In genomic region chr6:84768442-84769174, GRCh38 we compare ENCODE assay signal across 16 cellular contexts. TPM values are rescaled to one million over a fixed set of nuclear protein-coding genes. Genes with fewer than 3 reads are reported as not detected.
DNase-seq lines count a peak whose midpoint lies in the region; ATAC-seq, FAIRE-seq and TF ChIP-seq lines count a peak whose summit lies in the region.
"Had no signal": no experiment of that assay in that cellular context is flagged by ENCODE, and none has a peak within 500 bp of the region (broad histone marks: within the 10 kb centered on the region; RNA-seq: fewer than 3 reads in every experiment).

No MANE protein-coding gene starts in this region.

- in situ Hi-C loops in KBM-7 (cut with MboI; ENCODE audit: low pct_unique_long_range_greater_than_20kb, low sequenced_read_pairs): no loop called here
- in situ Hi-C loops in astrocyte of the spinal cord (cut with HindIII; ENCODE audit: low sequenced_read_pairs): loop anchor here (10.0 kb wide), 1 partner anchor 344 kb away; no protein-coding TSS in a partner anchor

- H3K4me1 Mint-ChIP-seq in stimulated activated naive B cell treated with anti-CD40 and anti-IgM and Interleukin-4, amounts not matched to agents 10 μg/mL and 1 μg/mL and 100 μg/mL, for 72 hours: peaks cover 11 to 20% of the 10 kb centered on the region in 2 donors

- peak overlapping the region; percentile 73 for H3K27ac Mint-ChIP-seq in stimulated activated naive B cell treated with anti-CD40 and anti-IgM and Interleukin-4, amounts not matched to agents 10 μg/mL and 1 μg/mL and 100 μg/mL, for 72 hours

- no peaks in the 10 kb centered on the region for H4K20me1 ChIP-seq in hepatocyte (ENCODE audit: insufficient read depth, poor library complexity, severe bottlenecking)

- H3K27me3 ChIP-seq in hepatocyte: peaks cover 89% of the 10 kb centered on the region
- peaks cover 9 to 57% of the 10 kb centered on the region in 2 donors for H3K27me3 ChIP-seq in small intestine (ENCODE audit: control insufficient read depth in 2 of 2, insufficient read depth in 2 of 2, low read length in 2 of 2)

- TF ChIP-seq CTCF in astrocyte of the spinal cord (IDR thresholded peaks at IDR 0.05; ENCODE audit: low read depth, low read length): no peak
- no peak for TF ChIP-seq CTCF in hepatocyte (IDR thresholded peaks at IDR 0.05; ENCODE audit: poor library complexity)
- no peak for TF ChIP-seq CTCF in omental fat pad (IDR thresholded peaks at IDR 0.05)

- ATAC-seq in stimulated activated naive B cell treated with anti-CD40 and anti-IgM and Interleukin-4, amounts not matched to agents 10 μg/mL and 1 μg/mL and 100 μg/mL, for 72 hours (replicated peaks): no peak
- no peak for ATAC-seq in GM19463 (IDR thresholded peaks at IDR 0.05; ENCODE audit: unreplicated experiment)
- no peak for ATAC-seq in omental fat pad (ENCODE audit: low FRiP score)
- ATAC-seq: gastrocnemius medialis; stimulated activated naive CD8-positive, alpha-beta T cell treated with anti-CD3 and anti-CD28 coated beads, Interleukin-15, Interleukin-2, amounts not matched to agents 100 U/mL and 50 U/mL, for 24 hours had no signal

- H3K36me3 ChIP-seq in hepatocyte (replicated peaks; ENCODE audit: insufficient read depth, low read depth) (no peaks in the 10 kb centered on the region), small intestine (ENCODE audit: control insufficient read depth in 2 of 2, insufficient read depth in 2 of 2, low read length in 2 of 2) (no peaks in the 10 kb centered on the region)
- H3K36me3 ChIP-seq: gastrocnemius medialis had no signal

- peak overlapping the region; percentile 36 for H3K4me3 ChIP-seq in astrocyte of the spinal cord (ENCODE audit: low read depth, low read length)
- no peak overlapping the region for H3K4me3 ChIP-seq in hepatocyte
- no peak overlapping the region for H3K4me3 ChIP-seq in small intestine (ENCODE audit: low read depth in 1 of 2, low read length in 2 of 2)

- H3K27me3 Mint-ChIP-seq in stimulated activated naive B cell treated with anti-CD40 and anti-IgM and Interleukin-4, amounts not matched to agents 10 μg/mL and 1 μg/mL and 100 μg/mL, for 72 hours: peaks cover 72 to 83% of the 10 kb centered on the region in 2 donors

- no peak overlapping the region for H2AFZ ChIP-seq in hepatocyte

- H3K4me3 Mint-ChIP-seq in stimulated activated naive B cell treated with anti-CD40 and anti-IgM and Interleukin-4, amounts not matched to agents 10 μg/mL and 1 μg/mL and 100 μg/mL, for 72 hours: peak overlapping the region in 1 of 2 donors; percentile 42

- WGBS in hepatocyte (ENCODE audit: low lambda C conversion rate, missing lambda C conversion rate): 4% methylated on average over 31 of the region's 31 CpGs
- WGBS in small intestine, 3 donors: 6 to 13% (median 9%) methylated on average over 31 of the region's 31 CpGs

- H3K4me2 ChIP-seq in hepatocyte: peak overlapping the region; percentile 52

- no peak for FAIRE-seq in small intestine (lab: Jason Lieb, UNC)
- FAIRE-seq: bronchial epithelial cell had no signal

- H3K79me2 ChIP-seq in hepatocyte: no peaks in the 10 kb centered on the region

- H3K27ac ChIP-seq in hepatocyte: no peak overlapping the region
- H3K27ac ChIP-seq in small intestine (ENCODE audit: low read depth in 1 of 2, low read length in 1 of 2): no peak overlapping the region
- H3K27ac ChIP-seq: gastrocnemius medialis had no signal

- H3K4me1 ChIP-seq in hepatocyte (ENCODE audit: insufficient read depth) (peaks cover 7% of the 10 kb centered on the region), small intestine (ENCODE audit: control insufficient read depth in 2 of 2, insufficient read depth in 1 of 2, low read depth in 1 of 2, low read length in 1 of 2) (peaks cover 0 to 2% of the 10 kb centered on the region in 2 donors)

- H3K9me3 ChIP-seq in hepatocyte (ENCODE audit: low read depth) (no peaks in the 10 kb centered on the region), small intestine (ENCODE audit: control insufficient read depth, low read depth) (no peaks in the 10 kb centered on the region)
- H3K9me3 ChIP-seq: gastrocnemius medialis had no signal

- H3K9me2 ChIP-seq in hepatocyte (replicated peaks; ENCODE audit: insufficient read depth): no peaks in the 10 kb centered on the region

- DNase-seq in KBM-7 (peak; percentile 26), astrocyte of the spinal cord (ENCODE audit: low read depth, low spot score) (peak; percentile 65), hepatocyte (ENCODE audit: low spot score) (no peak), cerebellar nuclear complex (lab: John Stamatoyannopoulos, UW) (no peak), omental fat pad (ENCODE audit: low spot score) (no peak), small intestine (no peak)
- no peak for DNase-seq in stimulated activated naive B cell treated with anti-CD40 and anti-IgM and Interleukin-4, amounts not matched to agents 10 μg/mL and 1 μg/mL and 100 μg/mL, for 72 hours
- DNase-seq: activated CD8-positive, alpha-beta memory T cell treated with anti-CD3 and anti-CD28 coated beads, Interleukin-2, amount 50 U/mL, for 48 hours; gastrocnemius medialis; NCI-H748 treated with DMSO at 0.1 percent for 48 hours; stimulated activated CD4-positive, alpha-beta T cell treated with anti-CD3 and anti-CD28 coated beads, Interleukin-15, amount 100 ng/mL, for 24 hours; stimulated activated naive CD8-positive, alpha-beta T cell treated with anti-CD3 and anti-CD28 coated beads, Interleukin-15, Interleukin-2, amounts not matched to agents 100 U/mL and 50 U/mL, for 24 hours; T-helper 9 cell had no signal

- H3K9me3 Mint-ChIP-seq in stimulated activated naive B cell treated with anti-CD40 and anti-IgM and Interleukin-4, amounts not matched to agents 10 μg/mL and 1 μg/mL and 100 μg/mL, for 72 hours: peaks cover 0 to 5% of the 10 kb centered on the region in 2 donors

- peaks cover 4 to 8% of the 10 kb centered on the region in 2 donors for H3K36me3 Mint-ChIP-seq in stimulated activated naive B cell treated with anti-CD40 and anti-IgM and Interleukin-4, amounts not matched to agents 10 μg/mL and 1 μg/mL and 100 μg/mL, for 72 hours

RNA-seq across cellular contexts. Expression of gene TBX18, which starts 4.2 kb away (rescaled TPM):
- total RNA-seq in hepatocyte (1.3 and 2.0 TPM in 2 replicates), omental fat pad (1 to 10 TPM; 2.3 to 6.4 (median 4.6) TPM)
- polyA plus RNA-seq in hepatocyte (0.10 and 0.37 TPM in 2 replicates), small intestine (under 1 TPM in 1 of 3 donors, not detected in 2; 0.31 TPM)
- total RNA-seq: M059J had no signal

Comparison
In these comparisons a context has a peak if more than half of its experiments do, and no peak if none do; other contexts are left out.
1. DNase-seq: peak in KBM-7 (single experiment) and astrocyte of the spinal cord (single experiment); none in hepatocyte (single experiment), stimulated activated naive B cell treated with anti-CD40 and anti-IgM and Interleukin-4, amounts not matched to agents 10 μg/mL and 1 μg/mL and 100 μg/mL, for 72 hours (single experiment), cerebellar nuclear complex (0 of 2), omental fat pad (single experiment) and small intestine (single experiment).